8 cellular contexts compared by ENCODE assay signal in genomic region chr16:49857423-49858181, GRCh38. TPM values are rescaled to one million over a fixed set of nuclear protein-coding genes. Genes with fewer than 3 reads are reported as not detected.
DNase-seq lines count a peak whose midpoint lies in the region; ATAC-seq, FAIRE-seq and TF ChIP-seq lines count a peak whose summit lies in the region.

No MANE protein-coding gene starts in this region.

- H3K27me3 ChIP-seq in K562 (ENCODE audit: control insufficient read depth in 2 of 2, insufficient read depth in 2 of 2, low read length in 2 of 2) (peaks cover 31 to 57% of the 10 kb centered on the region in 2 experiments), smooth muscle cell (ENCODE audit: low read depth) (no peaks in the 10 kb centered on the region)

- intact Hi-C loops in K562 (cut with micrococcal nuclease) = loop anchor here (2.0 kb wide), 1 partner anchor 63 kb away; no protein-coding TSS in a partner anchor

- POLR2A ChIA-PET in K562 (lab: Yijun Ruan, JAX) = interaction anchor here (0.5 to 1.1 kb wide), 4 partner anchors 20 to 328 kb away, joined by 3 to 4 read pairs (median 4); no protein-coding TSS in a partner anchor

- H3K4me3 ChIP-seq in SK-N-MC (peak overlapping the region; percentile 73), K562 (peak overlapping the region; percentile 28), smooth muscle cell (peak overlapping the region; percentile 98)

- under 1% methylated on average over 28 of the region's 52 CpGs for WGBS in K562 (ENCODE audit: insufficient coverage, low coverage, missing lambda C conversion rate)
- under 1% methylated on average over 52 of the region's 52 CpGs for WGBS in smooth muscle cell (ENCODE audit: low lambda C conversion rate)

- no TSS peak for BruUV-seq in K562 (replicated peaks; lab: Mats Ljungman, UMichigan)

- H4K20me1 ChIP-seq in K562 (replicated peaks; ENCODE audit: control insufficient read depth, insufficient read depth, low read length) = no peaks in the 10 kb centered on the region
- H4K20me1 ChIP-seq in smooth muscle cell (ENCODE audit: low read depth) = peaks cover 4% of the 10 kb centered on the region

- H3K79me2 ChIP-seq in K562 (ENCODE audit: control insufficient read depth, insufficient read depth, low read length) = no peaks in the 10 kb centered on the region
- peaks cover 12% of the 10 kb centered on the region for H3K79me2 ChIP-seq in smooth muscle cell (ENCODE audit: low read depth)

- ATAC-seq in K562 (peak; percentile 78), HG02852 (IDR thresholded peaks at IDR 0.05; ENCODE audit: unreplicated experiment) (no peak), GM19035 (IDR thresholded peaks at IDR 0.05; ENCODE audit: unreplicated experiment) (no peak)

- no peaks in the 10 kb centered on the region for H3K9me1 ChIP-seq in K562 (ENCODE audit: control insufficient read depth, insufficient read depth, low read length)

- CTCF ChIA-PET in K562 (lab: Yijun Ruan, JAX; ENCODE audit: low intra/inter-chr PET ratio) = interaction anchor here (0.7 kb wide), 1 partner anchor 673 kb away, joined by 3 read pairs; no protein-coding TSS in a partner anchor

- H3K4me2 ChIP-seq in K562 (ENCODE audit: insufficient read depth, low read length) (peak overlapping the region; percentile 21), smooth muscle cell (peak overlapping the region; percentile 96)

- H3K27ac ChIP-seq in SK-N-MC (no peak overlapping the region), K562 (ENCODE audit: extremely low read depth, low read depth, low read length) (no peak overlapping the region), smooth muscle cell (ENCODE audit: low read depth) (no peak overlapping the region)

- peaks cover 3% of the 10 kb centered on the region for H3F3A ChIP-seq in smooth muscle cell (ENCODE audit: low read depth)

- TF ChIP-seq CTCF in K562 (IDR thresholded peaks at IDR 0.05 in 2 of 3, conservative IDR thresholded peaks at IDR 0.05 in 1 of 3; ENCODE audit: insufficient read depth in 2 of 3, low read depth in 1 of 3, low read length in 3 of 3) (peak; percentile 75 to 95 (median 88)), smooth muscle cell (IDR thresholded peaks at IDR 0.05; ENCODE audit: borderline replicate concordance, insufficient read depth, poor library complexity, severe bottlenecking) (peak; percentile 97)

- TF ChIP-seq EP300 in K562 (IDR thresholded peaks at IDR 0.05; ENCODE audit: low read length) = no peak

- H2AFZ ChIP-seq in K562 (ENCODE audit: low read depth, low read length) (peak overlapping the region; percentile 72; the same call in 1 of the 2 replicates), smooth muscle cell (ENCODE audit: low read depth) (peak overlapping the region; percentile 54)

- in situ Hi-C loops in K562 (cut with MboI) = no loop called here

- peak; percentile 40 to 66 for TF ChIP-seq RAD21 in K562 (CRISPR knock-in tag; conservative IDR thresholded peaks at IDR 0.05 in 1 of 2, IDR thresholded peaks at IDR 0.05 in 1 of 2)

- no peaks in the 10 kb centered on the region for H3K9me3 ChIP-seq in SK-N-MC (ENCODE audit: low read depth, low read length)
- H3K9me3 ChIP-seq in K562 (replicated peaks; ENCODE audit: control insufficient read depth, insufficient read depth, low read depth, low read length) = no peaks in the 10 kb centered on the region
- H3K9me3 ChIP-seq in smooth muscle cell (replicated peaks; ENCODE audit: low read depth) = no peaks in the 10 kb centered on the region

- FAIRE-seq in K562 (lab: Jason Lieb, UNC) = peak; percentile 82

- H3K4me1 ChIP-seq in K562 (replicated peaks in 1 of 2; ENCODE audit: control insufficient read depth in 2 of 2, insufficient read depth in 2 of 2, low read length in 2 of 2) (peaks cover 4 to 48% of the 10 kb centered on the region in 2 experiments; a peak in 3 of 5 replicates), smooth muscle cell (ENCODE audit: low read depth) (peaks cover 17% of the 10 kb centered on the region)

- H3K36me3 ChIP-seq in SK-N-MC (ENCODE audit: insufficient read depth, low read length) (no peaks in the 10 kb centered on the region), K562 (ENCODE audit: control insufficient read depth, insufficient read depth, low read length) (no peaks in the 10 kb centered on the region), smooth muscle cell (ENCODE audit: low read depth) (no peaks in the 10 kb centered on the region)

- TF ChIP-seq POLR2A in K562 (conservative IDR thresholded peaks at IDR 0.05) = no peak

- H3K9ac ChIP-seq in SK-N-MC (ENCODE audit: insufficient read length) (no peak overlapping the region), K562 (ENCODE audit: insufficient read depth in 1 of 2, low read depth in 2 of 2, low read length in 2 of 2) (no peak overlapping the region), smooth muscle cell (ENCODE audit: low read depth) (no peak overlapping the region)

- peak; percentile 35 for DNase-seq in COLO668 (lab: John Stamatoyannopoulos, UW; ENCODE audit: unreplicated experiment)
- peak; percentile 95 for DNase-seq in HuH-7.5 (ENCODE audit: low spot score)
- DNase-seq in SK-N-MC (ENCODE audit: low read depth, low spot score) = no peak
- DNase-seq in K562 (ENCODE audit: extremely low read depth in 1 of 4, low spot score in 3 of 4) = peak; percentile 74 to 86 (median 84)
- DNase-seq in iPS-NIHi11 (ENCODE audit: low spot score) = peak; percentile 89
- DNase-seq in smooth muscle cell (lab: John Stamatoyannopoulos, UW; ENCODE audit: unreplicated experiment) = no peak

TF ChIP-seq in K562, 482 proteins besides CTCF, POLR2A, EP300 and RAD21 (continues in another document):
- TF ChIP-seq HNRNPH1 (optimal IDR thresholded peaks at IDR 0.05; ENCODE audit: low read depth, low read length) (no peak), ZC3H8 (IDR thresholded peaks at IDR 0.05) (no peak), ZNF512 (tag; IDR thresholded peaks at IDR 0.05) (0 out of 2 replicates have a peak, but pooled peaks have one; percentile 18), MEF2D (tag; conservative IDR thresholded peaks at IDR 0.05; ENCODE audit: low read depth) (no peak), MAZ (CRISPR knock-in tag; conservative IDR thresholded peaks at IDR 0.05 in 1 of 2, IDR thresholded peaks at IDR 0.05 in 1 of 2) (0 out of 4 replicates have a peak, but pooled peaks have one; percentile 16 to 25), ZNF655 (CRISPR knock-in tag; IDR thresholded peaks at IDR 0.05) (no peak)
- TF ChIP-seq, protein P1, sequence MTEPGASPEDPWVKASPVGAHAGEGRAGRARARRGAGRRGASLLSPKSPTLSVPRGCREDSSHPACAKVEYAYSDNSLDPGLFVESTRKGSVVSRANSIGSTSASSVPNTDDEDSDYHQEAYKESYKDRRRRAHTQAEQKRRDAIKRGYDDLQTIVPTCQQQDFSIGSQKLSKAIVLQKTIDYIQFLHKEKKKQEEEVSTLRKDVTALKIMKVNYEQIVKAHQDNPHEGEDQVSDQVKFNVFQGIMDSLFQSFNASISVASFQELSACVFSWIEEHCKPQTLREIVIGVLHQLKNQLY (CRISPR knock-in tag; conservative IDR thresholded peaks at IDR 0.05) = no peak

RNA-seq across cellular contexts. Expression of gene ZNF423, which starts 1.7 kb away (rescaled TPM):
- not detected in 2 replicates for total RNA-seq in K562 (2011; cell fraction: chromatin; rRNA removed; ENCODE audit: low replicate concordance)
- total RNA-seq in K562 (2011; cell fraction: nucleolus; rRNA removed) = not detected in 2 replicates
- total RNA-seq in K562 (2011; cell fraction: nucleoplasm; rRNA removed) = not detected in 2 replicates
- total RNA-seq in K562 (2014; rRNA removed) (not detected in 2 replicates), K562 (2014; rRNA removed; fragmentation: Illumina TruSeq; extraction: Trizol) (not detected in 2 replicates), K562 (2015; rRNA removed; fragmentation: Illumina TruSeq; extraction: Trizol) (not detected in 2 replicates), K562 (2021) (not detected in 2 replicates), smooth muscle cell (4.7 and 7.0 TPM in 2 replicates)
- polyA plus RNA-seq in K562 (2011; rRNA removed) (not detected in 2 replicates), K562 (2014; fragmentation: Illumina TruSeq; extraction: Trizol) (not detected in 2 replicates), K562 (2014; fragmentation: Nextera tagmentation; extraction: Ambion mirVana) (not detected), K562 (2014; rRNA removed) (not detected in 2 replicates), smooth muscle cell (6.9 and 8.8 TPM in 2 replicates)
- polyA plus RNA-seq in K562 (2011; cell fraction: cytosol; rRNA removed) = 0.03 TPM in 1 of 2 replicates, not detected in the other
- not detected in 2 replicates for polyA plus RNA-seq in K562 (2011; cell fraction: nucleus; rRNA removed)
- not detected in 2 replicates for polyA plus RNA-seq in K562 (2012)
- polyA minus RNA-seq in K562 (2011; rRNA and poly(A)+ RNA removed) = not detected in 2 replicates
- not detected in 2 replicates for polyA minus RNA-seq in K562 (2011; cell fraction: cytosol; rRNA and poly(A)+ RNA removed)
- not detected in 2 replicates for polyA minus RNA-seq in K562 (2011; cell fraction: nucleus; rRNA and poly(A)+ RNA removed)

Comparison
In these comparisons a context has a peak if more than half of its experiments do, and no peak if none do; other contexts are left out.
1. DNase-seq: peak in COLO668 (single experiment), HuH-7.5 (single experiment), K562 (4 of 4) and iPS-NIHi11 (single experiment); none in SK-N-MC (single experiment) and smooth muscle cell (single experiment).
2. H3K4me3 ChIP-seq: peak in every context shown above with its lines; median percentile 98 in smooth muscle cell; 73 in SK-N-MC; 28 in K562.